ENCODE assay signal across 11 cellular contexts in genomic region chr1:155971910-155972809, GRCh38. TPM values are rescaled to one million over a fixed set of nuclear protein-coding genes. Genes with fewer than 3 reads are reported as not detected.
DNase-seq lines count a peak whose midpoint lies in the region; ATAC-seq, FAIRE-seq and TF ChIP-seq lines count a peak whose summit lies in the region.
"Had no signal": no experiment of that assay in that cellular context is flagged by ENCODE, and none has a peak within 500 bp of the region (broad histone marks: within the 10 kb centered on the region; RNA-seq: fewer than 3 reads in every experiment).

No MANE protein-coding gene starts in this region.

- no peaks in the 10 kb centered on the region for H3K9me3 ChIP-seq in CD8-positive, alpha-beta T cell (ENCODE audit: low read length)
- H3K9me3 ChIP-seq in OCI-LY3 (ENCODE audit: insufficient read depth, low read length) (no peaks in the 10 kb centered on the region), H1 (ENCODE audit: insufficient read depth in 2 of 2, low read depth in 1 of 2, low read length in 1 of 2) (no peaks in the 10 kb centered on the region)

- POLR2A ChIA-PET in CD8-positive, alpha-beta T cell (lab: Charles Lee): no interaction called here
- POLR2A ChIA-PET in H1 (lab: Charles Lee; ENCODE audit: partially characterized antibody): interaction anchor here (1.2 to 16.7 kb wide), 4 partner anchors 8 to 28 kb away, joined by 3 to 282 read pairs (median 22); partner anchors contain the start of gene ARHGEF2

- peaks cover 9% of the 10 kb centered on the region for H3K36me3 ChIP-seq in CD8-positive, alpha-beta T cell (ENCODE audit: insufficient read depth, low read length)
- H3K36me3 ChIP-seq in OCI-LY3 (replicated peaks; ENCODE audit: low read depth, low read length): peaks cover 65% of the 10 kb centered on the region
- peaks cover 0 to 15% (median 5%) of the 10 kb centered on the region in 4 experiments; a peak in 4 of 8 replicates for H3K36me3 ChIP-seq in H1 (ENCODE audit: control insufficient read depth in 2 of 4, insufficient read depth in 4 of 4, low read length in 3 of 4)

- H3K56ac ChIP-seq in H1 (replicated peaks; ENCODE audit: insufficient read length, low read depth, low read length): no peak overlapping the region

- no peak overlapping the region; the same call in 1 of the 2 replicates for H3K9ac ChIP-seq in OCI-LY3 (ENCODE audit: low read length)
- H3K9ac ChIP-seq in H1 (replicated peaks in 1 of 4; ENCODE audit: extremely low read depth in 1 of 4, low read depth in 3 of 4, low read length in 3 of 4): no peak overlapping the region

- no peak overlapping the region for H3K4ac ChIP-seq in H1 (replicated peaks; ENCODE audit: insufficient read length, low read depth, low read length)

- no peak for ATAC-seq in CD8-positive, alpha-beta T cell
- no peak for ATAC-seq in omental fat pad (ENCODE audit: low FRiP score)

- H3K4me3 ChIP-seq in CD8-positive, alpha-beta T cell (ENCODE audit: low read depth, low read length): no peak overlapping the region
- H3K4me3 ChIP-seq in OCI-LY3 (ENCODE audit: low read length) (peak overlapping the region; percentile 30; the same call in 1 of the 2 replicates), H1 (ENCODE audit: extremely low read depth in 1 of 4, insufficient read depth in 2 of 4, low read depth in 3 of 4, low read length in 4 of 4) (no peak overlapping the region)

- no peaks in the 10 kb centered on the region for H3K27me3 ChIP-seq in CD8-positive, alpha-beta T cell (ENCODE audit: insufficient read depth, low read length)
- no peaks in the 10 kb centered on the region for H3K27me3 ChIP-seq in OCI-LY3 (ENCODE audit: low read depth, low read length)
- H3K27me3 ChIP-seq in H1 (replicated peaks in 1 of 4; ENCODE audit: control insufficient read depth in 3 of 4, extremely low read depth in 1 of 4, insufficient read depth in 3 of 4, low read length in 3 of 4): no peaks in the 10 kb centered on the region

- TF ChIP-seq RAD21 in H1 (IDR thresholded peaks at IDR 0.05 in 1 of 2, conservative IDR thresholded peaks at IDR 0.05 in 1 of 2; ENCODE audit: low read depth in 2 of 2, low read length in 2 of 2): no peak

- CTCF ChIA-PET in CD8-positive, alpha-beta T cell (lab: Charles Lee): interaction anchor here (6.7 kb wide), 1 partner anchor 18 kb away, joined by 57 read pairs; no protein-coding TSS in a partner anchor
- CTCF ChIA-PET in H1 (lab: Charles Lee; ENCODE audit: partially characterized antibody): interaction anchor here (0.6 to 6.7 kb wide), 4 partner anchors 13 to 93 kb away, joined by 3 to 58 read pairs (median 20); no protein-coding TSS in a partner anchor

- no peak for FAIRE-seq in H1 (lab: Jason Lieb, UNC)
- FAIRE-seq: colon had no signal

- no peak overlapping the region for H4K5ac ChIP-seq in H1 (ENCODE audit: insufficient read length, low read depth, low read length)

- H2AFZ ChIP-seq in OCI-LY3 (ENCODE audit: low read depth, low read length) (no peak overlapping the region), H1 (ENCODE audit: low read length) (no peak overlapping the region)

- H3K9me3 Mint-ChIP-seq in CD8-positive, alpha-beta T cell: no peaks in the 10 kb centered on the region

- no peak overlapping the region for H2BK20ac ChIP-seq in H1 (ENCODE audit: low read length)

- no peak overlapping the region for H2BK15ac ChIP-seq in H1 (ENCODE audit: low read length)

- H3K23ac ChIP-seq in H1 (ENCODE audit: insufficient read length): no peak overlapping the region

- H3K18ac ChIP-seq in H1 (ENCODE audit: extremely low read depth, low read length): no peak overlapping the region

- peaks cover 88% of the 10 kb centered on the region for H3K4me1 ChIP-seq in CD8-positive, alpha-beta T cell (ENCODE audit: insufficient read depth, low read length)
- H3K4me1 ChIP-seq in OCI-LY3 (ENCODE audit: low read length) (peaks cover 73% of the 10 kb centered on the region), H1 (replicated peaks in 1 of 4; ENCODE audit: control insufficient read depth in 3 of 4, insufficient read depth in 4 of 4, low read length in 3 of 4) (peaks cover 15 to 48% (median 33%) of the 10 kb centered on the region in 4 experiments)

- TF ChIP-seq CTCF in CD8-positive, alpha-beta T cell (IDR thresholded peaks at IDR 0.05): no peak
- TF ChIP-seq CTCF in OCI-LY3 (IDR thresholded peaks at IDR 0.05; ENCODE audit: low read depth, low read length): no peak
- TF ChIP-seq CTCF in H1 (IDR thresholded peaks at IDR 0.05; ENCODE audit: control extremely low read depth in 1 of 3, insufficient read depth in 1 of 3, low read depth in 1 of 3, low read length in 3 of 3): no peak
- no peak for TF ChIP-seq CTCF in omental fat pad (IDR thresholded peaks at IDR 0.05)

- H3K23me2 ChIP-seq in H1 (ENCODE audit: low read depth, low read length): peaks cover 13% of the 10 kb centered on the region

- 91% methylated on average over 8 of the region's 9 CpGs; no CpG with 5 or more reads in 1 of the 2 experiments for WGBS in H1 (ENCODE audit: extremely low coverage in 1 of 2, insufficient coverage in 1 of 2, insufficient read length in 1 of 2, insufficient replicate concordance in 2 of 2, low coverage in 1 of 2, low lambda C conversion rate in 2 of 2, missing lambda C conversion rate in 1 of 2), 2 experiments

- no peak overlapping the region for H2AK5ac ChIP-seq in H1 (ENCODE audit: low read depth, low read length)

- no peak for TF ChIP-seq POLR2A in H1 (IDR thresholded peaks at IDR 0.05; ENCODE audit: control extremely low read depth in 1 of 2, low read depth in 2 of 2, low read length in 2 of 2)

- H3K4me2 ChIP-seq in OCI-LY3 (ENCODE audit: low read length): peak overlapping the region; percentile 57
- H3K4me2 ChIP-seq in H1 (ENCODE audit: insufficient read depth in 1 of 2, low read depth in 2 of 2, low read length in 2 of 2): no peak overlapping the region

- no peaks in the 10 kb centered on the region for H3K27me3 Mint-ChIP-seq in CD8-positive, alpha-beta T cell (ENCODE audit: low read depth)

- H3K4me3 Mint-ChIP-seq in CD8-positive, alpha-beta T cell: peak overlapping the region; percentile 68

- no peak overlapping the region for H2BK12ac ChIP-seq in H1 (ENCODE audit: low read depth, low read length)

- H4K20me1 ChIP-seq in OCI-LY3 (ENCODE audit: insufficient read depth, low read length) (peaks cover 92% of the 10 kb centered on the region), H1 (replicated peaks in 1 of 2; ENCODE audit: control insufficient read depth in 1 of 2, insufficient read depth in 2 of 2, low read length in 2 of 2) (peaks cover 26 to 42% of the 10 kb centered on the region in 2 experiments)

- H4K8ac ChIP-seq in H1 (ENCODE audit: extremely low read depth, insufficient read depth, low read length): peak overlapping the region; percentile 26; the same call in 1 of the 2 replicates

- peaks cover 82% of the 10 kb centered on the region for H3K36me3 Mint-ChIP-seq in CD8-positive, alpha-beta T cell

- H3K4me1 Mint-ChIP-seq in CD8-positive, alpha-beta T cell (ENCODE audit: low read depth): peaks cover 88% of the 10 kb centered on the region

- no peak overlapping the region for H2BK5ac ChIP-seq in H1 (ENCODE audit: low read depth, low read length)

- TF ChIP-seq EP300 in H1 (IDR thresholded peaks at IDR 0.05; ENCODE audit: borderline replicate concordance in 1 of 2, low read depth in 2 of 2, low read length in 2 of 2): no peak

- H3K27ac Mint-ChIP-seq in CD8-positive, alpha-beta T cell: peak overlapping the region; percentile 94

- H3K14ac ChIP-seq in H1 (ENCODE audit: insufficient read length): no peak overlapping the region

- H3K79me2 ChIP-seq in OCI-LY3 (ENCODE audit: low read length) (peaks cover 100% of the 10 kb centered on the region), H1 (ENCODE audit: control insufficient read depth in 1 of 2, insufficient read depth in 2 of 2, low read length in 2 of 2) (peaks cover 38 to 91% of the 10 kb centered on the region in 2 experiments)

- intact Hi-C loops in CD8-positive, alpha-beta T cell (cut with DNase I, micrococcal nuclease): no loop called here

- no peak for DNase-seq in CD8-positive, alpha-beta T cell
- DNase-seq in H1 (ENCODE audit: low read depth in 1 of 2, low spot score in 2 of 2): no peak
- DNase-seq in pons (ENCODE audit: low spot score): peak; percentile 82
- no peak for DNase-seq in HUDEP-2 (lab: John Stamatoyannopoulos, UW; ENCODE audit: unreplicated experiment in 76 of 76)
- no peak for DNase-seq in NCI-H2107 treated with DMSO at 0.1 percent for 48 hours (lab: John Stamatoyannopoulos, UW; ENCODE audit: unreplicated experiment)
- DNase-seq in AG08395 (ENCODE audit: low spot score): no peak
- DNase-seq in omental fat pad (ENCODE audit: low spot score): no peak
- DNase-seq: GDM1; stimulated activated CD4-positive, alpha-beta T cell treated with anti-CD3 and anti-CD28 coated beads, Interleukin-1b, Interleukin-23, amount 100 ng/mL, for 48 hours had no signal

- peak overlapping the region; percentile 9 for H3K27ac ChIP-seq in CD8-positive, alpha-beta T cell (ENCODE audit: low read depth, low read length)
- H3K27ac ChIP-seq in OCI-LY3 (ENCODE audit: low read length): peak overlapping the region; percentile 49
- no peak overlapping the region for H3K27ac ChIP-seq in H1 (ENCODE audit: low read depth, low read length)

- no peak overlapping the region for H4K91ac ChIP-seq in H1 (replicated peaks; ENCODE audit: insufficient read length, low read length)

- no peak overlapping the region for H2BK120ac ChIP-seq in H1 (replicated peaks; ENCODE audit: low read depth, low read length)

- peaks cover 40% of the 10 kb centered on the region for H3K79me1 ChIP-seq in H1 (ENCODE audit: low read depth, low read length)

RNA-seq across cellular contexts. Expression of gene ARHGEF2, which starts 6.2 kb away (rescaled TPM):
- total RNA-seq in CD8-positive, alpha-beta T cell: 10 to 100 TPM; 51.6 to 52.3 TPM
- total RNA-seq in H1 (2021; fragmentation: NEBNext Ultra II Directional; extraction: Animal tissue kit (Norgen Biotek cat#: 25700)): 68.3 and 80.5 TPM in 2 replicates
- polyA plus RNA-seq in H1 (2011; rRNA removed): 42.7 and 55.0 TPM in 2 replicates
- polyA plus RNA-seq in H1 (2011; cell fraction: cytosol; rRNA removed): 36.0 TPM
- 102 TPM for polyA plus RNA-seq in H1 (2011; cell fraction: nucleus; rRNA removed)
- polyA plus RNA-seq in H1 (2012, experiment 1 of 2): 54.6 to 83.3 TPM (median 61.5 TPM) in 4 replicates
- 40.4 TPM for polyA plus RNA-seq in H1 (2012, experiment 2 of 2)
- 27.1 TPM for polyA plus RNA-seq in H1 (2013, experiment 1 of 2)
- polyA plus RNA-seq in H1 (2013, experiment 2 of 2): 27.2 TPM
- polyA minus RNA-seq in H1 (2011; rRNA and poly(A)+ RNA removed): 67.3 and 87.2 TPM in 2 replicates
- polyA minus RNA-seq in H1 (2011; cell fraction: cytosol; rRNA and poly(A)+ RNA removed): 29.9 TPM
- 75.9 TPM for polyA minus RNA-seq in H1 (2011; cell fraction: nucleus; rRNA and poly(A)+ RNA removed)
- 100 to 1,000 TPM in 2 of 4 donors, 10 to 100 TPM in 2; 89.5 to 151 (median 98.6) TPM for total RNA-seq in omental fat pad

RNA-seq across cellular contexts. Expression of gene RXFP4, which starts 30.7 kb away (rescaled TPM):
- not detected for total RNA-seq in CD8-positive, alpha-beta T cell
- total RNA-seq in H1 (2021; fragmentation: NEBNext Ultra II Directional; extraction: Animal tissue kit (Norgen Biotek cat#: 25700)): not detected in 2 replicates
- 0.09 TPM in 1 of 2 replicates, not detected in the other for polyA plus RNA-seq in H1 (2011; rRNA removed)
- not detected for polyA plus RNA-seq in H1 (2011; cell fraction: cytosol; rRNA removed)
- not detected for polyA plus RNA-seq in H1 (2011; cell fraction: nucleus; rRNA removed)
- 0.18 TPM in 1 of 4 replicates, not detected in the others for polyA plus RNA-seq in H1 (2012, experiment 1 of 2)
- polyA plus RNA-seq in H1 (2012, experiment 2 of 2): not detected
- not detected for polyA plus RNA-seq in H1 (2013, experiment 1 of 2)
- polyA plus RNA-seq in H1 (2013, experiment 2 of 2): not detected
- polyA minus RNA-seq in H1 (2011; rRNA and poly(A)+ RNA removed): 0.15 TPM in 1 of 2 replicates, not detected in the other
- polyA minus RNA-seq in H1 (2011; cell fraction: cytosol; rRNA and poly(A)+ RNA removed): not detected
- polyA minus RNA-seq in H1 (2011; cell fraction: nucleus; rRNA and poly(A)+ RNA removed): 0.70 TPM
- not detected for total RNA-seq in omental fat pad

RNA-seq across cellular contexts. Expression of gene KHDC4, which starts 37.9 kb away (rescaled TPM):
- 10 to 100 TPM; 47.4 to 54.6 TPM for total RNA-seq in CD8-positive, alpha-beta T cell
- 53.4 and 56.6 TPM in 2 replicates for total RNA-seq in H1 (2021; fragmentation: NEBNext Ultra II Directional; extraction: Animal tissue kit (Norgen Biotek cat#: 25700))
- polyA plus RNA-seq in H1 (2011; rRNA removed): 59.9 and 81.1 TPM in 2 replicates
- polyA plus RNA-seq in H1 (2011; cell fraction: cytosol; rRNA removed): 82.9 TPM
- 112 TPM for polyA plus RNA-seq in H1 (2011; cell fraction: nucleus; rRNA removed)
- polyA plus RNA-seq in H1 (2012, experiment 1 of 2): 50.2 to 59.1 TPM (median 55.5 TPM) in 4 replicates
- polyA plus RNA-seq in H1 (2012, experiment 2 of 2): 11.6 TPM
- polyA plus RNA-seq in H1 (2013, experiment 1 of 2): 46.7 TPM
- polyA plus RNA-seq in H1 (2013, experiment 2 of 2): 44.1 TPM
- polyA minus RNA-seq in H1 (2011; rRNA and poly(A)+ RNA removed): 89.4 and 120 TPM in 2 replicates
- 50.6 TPM for polyA minus RNA-seq in H1 (2011; cell fraction: cytosol; rRNA and poly(A)+ RNA removed)
- 103 TPM for polyA minus RNA-seq in H1 (2011; cell fraction: nucleus; rRNA and poly(A)+ RNA removed)
- total RNA-seq in omental fat pad: 10 to 100 TPM; 28.8 to 54.2 (median 42.7) TPM

RNA-seq across cellular contexts. Expression of gene SSR2, which starts 48.6 kb away (rescaled TPM):
- 100 to 1,000 TPM; 208 to 212 TPM for total RNA-seq in CD8-positive, alpha-beta T cell
- total RNA-seq in H1 (2021; fragmentation: NEBNext Ultra II Directional; extraction: Animal tissue kit (Norgen Biotek cat#: 25700)): 190 and 196 TPM in 2 replicates
- polyA plus RNA-seq in H1 (2011; rRNA removed): 411 and 648 TPM in 2 replicates
- polyA plus RNA-seq in H1 (2011; cell fraction: cytosol; rRNA removed): 513 TPM
- polyA plus RNA-seq in H1 (2011; cell fraction: nucleus; rRNA removed): 240 TPM
- polyA plus RNA-seq in H1 (2012, experiment 1 of 2): 232 to 248 TPM (median 244 TPM) in 4 replicates
- polyA plus RNA-seq in H1 (2012, experiment 2 of 2): 448 TPM
- 408 TPM for polyA plus RNA-seq in H1 (2013, experiment 1 of 2)
- polyA plus RNA-seq in H1 (2013, experiment 2 of 2): 481 TPM
- polyA minus RNA-seq in H1 (2011; rRNA and poly(A)+ RNA removed): 282 and 428 TPM in 2 replicates
- 95.5 TPM for polyA minus RNA-seq in H1 (2011; cell fraction: cytosol; rRNA and poly(A)+ RNA removed)
- 85.3 TPM for polyA minus RNA-seq in H1 (2011; cell fraction: nucleus; rRNA and poly(A)+ RNA removed)
- 100 to 1,000 TPM; 197 to 397 (median 308) TPM for total RNA-seq in omental fat pad
